1 cellular context compared by ENCODE assay signal in the genomic region with DNA sequence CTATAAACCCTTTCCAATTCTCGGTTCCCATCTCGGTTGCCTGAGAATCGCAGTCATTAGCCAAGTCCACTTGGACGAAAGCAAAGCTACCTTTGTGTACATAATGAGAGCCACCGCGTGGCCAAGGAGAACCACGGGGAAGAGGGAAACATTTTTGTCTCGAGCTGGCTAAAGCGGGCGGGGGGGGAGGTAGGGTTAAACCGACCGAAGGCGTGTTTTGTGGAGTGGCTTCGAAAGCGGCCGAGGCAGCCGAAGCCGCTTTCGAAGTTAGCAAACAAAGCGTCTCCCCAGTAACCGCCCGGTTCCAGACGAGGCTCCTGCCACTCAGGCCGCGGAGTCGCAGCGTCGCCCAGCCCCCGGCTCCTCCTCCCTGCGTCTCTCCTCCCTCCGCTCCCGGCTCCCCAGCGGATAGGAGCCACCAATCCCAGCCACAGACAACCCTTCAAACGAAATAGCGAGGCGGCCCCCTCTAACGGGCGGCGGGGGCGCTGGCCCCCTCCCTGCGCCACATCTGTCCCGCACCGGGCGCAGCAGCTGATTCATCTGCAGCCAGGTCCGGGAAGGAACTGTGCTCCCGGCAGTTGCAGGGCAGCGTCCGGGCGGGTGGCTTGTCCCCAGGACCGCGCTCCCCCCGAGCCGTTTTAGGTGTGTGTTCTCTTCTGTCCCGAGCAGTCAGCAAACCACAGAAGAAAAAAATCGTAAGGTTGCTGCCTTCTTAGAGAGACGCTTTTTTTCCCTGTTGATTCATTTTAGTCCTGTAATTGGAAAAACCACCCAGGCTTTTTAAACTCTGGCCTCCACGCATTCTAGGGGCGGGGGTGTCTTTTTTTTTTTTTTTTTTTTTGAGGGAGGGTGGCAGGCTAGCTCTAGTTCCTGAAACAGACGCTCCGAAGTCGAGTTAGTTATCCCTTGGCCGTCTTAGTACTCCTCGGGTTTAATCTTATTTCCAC.
TF ChIP-seq lines count a peak whose summit lies in the region.

No MANE protein-coding gene starts in this region.

TF ChIP-seq in HEK293, 187 proteins besides CTCF, POLR2A, EP300 and RAD21 (continued from another document and continues in another):
- peak; percentile 95 for TF ChIP-seq ZBTB8A (tag by site-specific recombination; IDR thresholded peaks at IDR 0.05)
- TF ChIP-seq ZNF555 (tag by site-specific recombination; conservative IDR thresholded peaks at IDR 0.05) = no peak
- peak; percentile 76 for TF ChIP-seq ZNF501 (tag by site-specific recombination; IDR thresholded peaks at IDR 0.05)
- no peak for TF ChIP-seq GLI4 (tag by site-specific recombination; IDR thresholded peaks at IDR 0.05)
- peak; percentile 88 for TF ChIP-seq ZFHX2 (tag by site-specific recombination; conservative IDR thresholded peaks at IDR 0.05)
- TF ChIP-seq ZBTB21 (tag by site-specific recombination; IDR thresholded peaks at IDR 0.05) = no peak
- TF ChIP-seq SCRT1 (tag by site-specific recombination; IDR thresholded peaks at IDR 0.05; ENCODE audit: borderline replicate concordance) = no peak
- TF ChIP-seq YY2 (tag by site-specific recombination; IDR thresholded peaks at IDR 0.05) = no peak
- peak; percentile 100 for TF ChIP-seq GLIS2 (tag by site-specific recombination; IDR thresholded peaks at IDR 0.05)
- TF ChIP-seq ZSCAN23 (tag by site-specific recombination; IDR thresholded peaks at IDR 0.05) = no peak
- peak; percentile 91 for TF ChIP-seq ZSCAN30 (tag by site-specific recombination; IDR thresholded peaks at IDR 0.05)
- peak; percentile 93 for TF ChIP-seq SP2 (tag by site-specific recombination; IDR thresholded peaks at IDR 0.05)
- TF ChIP-seq ZNF169 (tag by site-specific recombination; IDR thresholded peaks at IDR 0.05) = no peak
- no peak for TF ChIP-seq ELK4 (IDR thresholded peaks at IDR 0.05; ENCODE audit: borderline replicate concordance, low read depth, low read length)
- no peak for TF ChIP-seq ZNF114 (tag by site-specific recombination; IDR thresholded peaks at IDR 0.05)
- peak; percentile 63; the same call in 1 of the 2 replicates for TF ChIP-seq KLF10 (tag by site-specific recombination; IDR thresholded peaks at IDR 0.05)
- 0 out of 2 replicates have a peak, but pooled peaks have one; percentile 34 for TF ChIP-seq ZNF549 (tag by site-specific recombination; IDR thresholded peaks at IDR 0.05)
- peak; percentile 87; the same call in 1 of the 2 replicates for TF ChIP-seq ZBTB1 (tag by site-specific recombination; IDR thresholded peaks at IDR 0.05)
- 0 out of 2 replicates have a peak, but pooled peaks have one; percentile 33 for TF ChIP-seq FEZF1 (tag by site-specific recombination; IDR thresholded peaks at IDR 0.05)
- TF ChIP-seq ZNF530 (tag by site-specific recombination; IDR thresholded peaks at IDR 0.05; ENCODE audit: low read depth) = no peak
- 0 out of 2 replicates have a peak, but pooled peaks have one; percentile 80 for TF ChIP-seq ZBTB7A (tag by site-specific recombination; IDR thresholded peaks at IDR 0.05; ENCODE audit: low read depth)
- no peak for TF ChIP-seq ZNF664 (tag by site-specific recombination; IDR thresholded peaks at IDR 0.05)
- TF ChIP-seq ZNF10 (tag by site-specific recombination; IDR thresholded peaks at IDR 0.05) = peak; percentile 59; the same call in 1 of the 2 replicates
- no peak for TF ChIP-seq ZNF544 (tag by site-specific recombination; IDR thresholded peaks at IDR 0.05)
- TF ChIP-seq, protein P1, sequence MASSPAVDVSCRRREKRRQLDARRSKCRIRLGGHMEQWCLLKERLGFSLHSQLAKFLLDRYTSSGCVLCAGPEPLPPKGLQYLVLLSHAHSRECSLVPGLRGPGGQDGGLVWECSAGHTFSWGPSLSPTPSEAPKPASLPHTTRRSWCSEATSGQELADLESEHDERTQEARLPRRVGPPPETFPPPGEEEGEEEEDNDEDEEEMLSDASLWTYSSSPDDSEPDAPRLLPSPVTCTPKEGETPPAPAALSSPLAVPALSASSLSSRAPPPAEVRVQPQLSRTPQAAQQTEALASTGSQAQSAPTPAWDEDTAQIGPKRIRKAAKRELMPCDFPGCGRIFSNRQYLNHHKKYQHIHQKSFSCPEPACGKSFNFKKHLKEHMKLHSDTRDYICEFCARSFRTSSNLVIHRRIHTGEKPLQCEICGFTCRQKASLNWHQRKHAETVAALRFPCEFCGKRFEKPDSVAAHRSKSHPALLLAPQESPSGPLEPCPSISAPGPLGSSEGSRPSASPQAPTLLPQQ (tag by site-specific recombination; IDR thresholded peaks at IDR 0.05) = peak; percentile 36; the same call in 1 of the 2 replicates
- peak; percentile 64 for TF ChIP-seq KLF17 (tag by site-specific recombination; IDR thresholded peaks at IDR 0.05)
- TF ChIP-seq ZNF561 (tag by site-specific recombination; IDR thresholded peaks at IDR 0.05; ENCODE audit: borderline replicate concordance) = no peak
- peak; percentile 76 for TF ChIP-seq PRDM10 (tag by site-specific recombination; IDR thresholded peaks at IDR 0.05)
- TF ChIP-seq ZNF571 (tag by site-specific recombination; IDR thresholded peaks at IDR 0.05) = no peak
- TF ChIP-seq HOXD13 (CRISPR knock-in tag; IDR thresholded peaks at IDR 0.05; ENCODE audit: borderline replicate concordance) = no peak
- TF ChIP-seq ZNF747 (tag by site-specific recombination; IDR thresholded peaks at IDR 0.05) = no peak
- TF ChIP-seq, protein P2, sequence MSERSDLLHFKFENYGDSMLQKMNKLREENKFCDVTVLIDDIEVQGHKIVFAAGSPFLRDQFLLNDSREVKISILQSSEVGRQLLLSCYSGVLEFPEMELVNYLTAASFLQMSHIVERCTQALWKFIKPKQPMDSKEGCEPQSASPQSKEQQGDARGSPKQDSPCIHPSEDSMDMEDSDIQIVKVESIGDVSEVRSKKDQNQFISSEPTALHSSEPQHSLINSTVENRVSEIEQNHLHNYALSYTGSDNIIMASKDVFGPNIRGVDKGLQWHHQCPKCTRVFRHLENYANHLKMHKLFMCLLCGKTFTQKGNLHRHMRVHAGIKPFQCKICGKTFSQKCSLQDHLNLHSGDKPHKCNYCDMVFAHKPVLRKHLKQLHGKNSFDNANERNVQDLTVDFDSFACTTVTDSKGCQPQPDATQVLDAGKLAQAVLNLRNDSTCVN (tag by site-specific recombination; optimal IDR thresholded peaks at IDR 0.05) = peak; percentile 68
- TF ChIP-seq KLF8 (tag by site-specific recombination; IDR thresholded peaks at IDR 0.05) = peak; percentile 87
- no peak for TF ChIP-seq ZNF404 (tag by site-specific recombination; IDR thresholded peaks at IDR 0.05)
- no peak for TF ChIP-seq ZNF514 (tag by site-specific recombination; IDR thresholded peaks at IDR 0.05)
- TF ChIP-seq, protein P3, sequence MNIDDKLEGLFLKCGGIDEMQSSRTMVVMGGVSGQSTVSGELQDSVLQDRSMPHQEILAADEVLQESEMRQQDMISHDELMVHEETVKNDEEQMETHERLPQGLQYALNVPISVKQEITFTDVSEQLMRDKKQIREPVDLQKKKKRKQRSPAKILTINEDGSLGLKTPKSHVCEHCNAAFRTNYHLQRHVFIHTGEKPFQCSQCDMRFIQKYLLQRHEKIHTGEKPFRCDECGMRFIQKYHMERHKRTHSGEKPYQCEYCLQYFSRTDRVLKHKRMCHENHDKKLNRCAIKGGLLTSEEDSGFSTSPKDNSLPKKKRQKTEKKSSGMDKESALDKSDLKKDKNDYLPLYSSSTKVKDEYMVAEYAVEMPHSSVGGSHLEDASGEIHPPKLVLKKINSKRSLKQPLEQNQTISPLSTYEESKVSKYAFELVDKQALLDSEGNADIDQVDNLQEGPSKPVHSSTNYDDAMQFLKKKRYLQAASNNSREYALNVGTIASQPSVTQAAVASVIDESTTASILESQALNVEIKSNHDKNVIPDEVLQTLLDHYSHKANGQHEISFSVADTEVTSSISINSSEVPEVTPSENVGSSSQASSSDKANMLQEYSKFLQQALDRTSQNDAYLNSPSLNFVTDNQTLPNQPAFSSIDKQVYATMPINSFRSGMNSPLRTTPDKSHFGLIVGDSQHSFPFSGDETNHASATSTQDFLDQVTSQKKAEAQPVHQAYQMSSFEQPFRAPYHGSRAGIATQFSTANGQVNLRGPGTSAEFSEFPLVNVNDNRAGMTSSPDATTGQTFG (tag by site-specific recombination; IDR thresholded peaks at IDR 0.05; ENCODE audit: borderline replicate concordance) = no peak
- TF ChIP-seq PRDM6 (tag by site-specific recombination; IDR thresholded peaks at IDR 0.05) = no peak
- TF ChIP-seq ZNF354C (tag by site-specific recombination; IDR thresholded peaks at IDR 0.05; ENCODE audit: borderline replicate concordance, low read depth) = no peak
- no peak for TF ChIP-seq ZNF112 (tag by site-specific recombination; IDR thresholded peaks at IDR 0.05)
- peak; percentile 30; the same call in 1 of the 2 replicates for TF ChIP-seq ZNF423 (tag by site-specific recombination; IDR thresholded peaks at IDR 0.05)
- TF ChIP-seq ZNF2 (tag by site-specific recombination; IDR thresholded peaks at IDR 0.05) = peak; percentile 75; the same call in 1 of the 2 replicates
- TF ChIP-seq ZNF624 (tag by site-specific recombination; IDR thresholded peaks at IDR 0.05) = no peak
- TF ChIP-seq ZNF701 (tag by site-specific recombination; IDR thresholded peaks at IDR 0.05) = no peak
- TF ChIP-seq ZNF521 (tag by site-specific recombination; IDR thresholded peaks at IDR 0.05) = no peak
- TF ChIP-seq OSR2 (tag by site-specific recombination; IDR thresholded peaks at IDR 0.05) = peak; percentile 66; the same call in 1 of the 2 replicates
- TF ChIP-seq ZNF626 (tag by site-specific recombination; IDR thresholded peaks at IDR 0.05) = no peak
- no peak for TF ChIP-seq ZNF580 (tag by site-specific recombination; IDR thresholded peaks at IDR 0.05)
- TF ChIP-seq RBAK (tag by site-specific recombination; IDR thresholded peaks at IDR 0.05) = no peak
- peak; percentile 90 for TF ChIP-seq GLIS1 (tag by site-specific recombination; IDR thresholded peaks at IDR 0.05)
- no peak for TF ChIP-seq ZNF302 (tag by site-specific recombination; IDR thresholded peaks at IDR 0.05; ENCODE audit: low read depth)
- no peak for TF ChIP-seq ZNF670 (tag by site-specific recombination; IDR thresholded peaks at IDR 0.05; ENCODE audit: low read depth)
- TF ChIP-seq ZNF214 (tag by site-specific recombination; IDR thresholded peaks at IDR 0.05; ENCODE audit: borderline replicate concordance) = no peak
- TF ChIP-seq ZNF211 (tag by site-specific recombination; IDR thresholded peaks at IDR 0.05; ENCODE audit: low read depth) = no peak
- no peak for TF ChIP-seq ZNF792 (tag by site-specific recombination; IDR thresholded peaks at IDR 0.05)
- no peak for TF ChIP-seq ZNF266 (tag by site-specific recombination; IDR thresholded peaks at IDR 0.05; ENCODE audit: low read depth)
